1 cellular context compared by ENCODE assay signal in genomic region chr5:179732412-179732917, GRCh38.
TF ChIP-seq lines count a peak whose summit lies in the region.

MAML1 (plus strand) TSS chr5:179732822; CDS start chr5:179733113, 291 bp downstream.

TF ChIP-seq in GM12878, 131 proteins besides CTCF, POLR2A, EP300 and RAD21 (continued from another document):
- peak; percentile 79; the same call in 1 of the 2 replicates for TF ChIP-seq RELB (IDR thresholded peaks at IDR 0.05; ENCODE audit: low read depth)
- TF ChIP-seq FOXK2 (IDR thresholded peaks at IDR 0.05) = no peak
- TF ChIP-seq MAX (IDR thresholded peaks at IDR 0.05; ENCODE audit: low read depth, low read length) = peak; percentile 51; the same call in 1 of the 2 replicates
